In genomic region chr1:39183503-39184353, GRCh38 we compare ENCODE assay signal across 8 cellular contexts. TPM values are rescaled to one million over a fixed set of nuclear protein-coding genes. Genes with fewer than 3 reads are reported as not detected.
DNase-seq lines count a peak whose midpoint lies in the region; ATAC-seq and TF ChIP-seq lines count a peak whose summit lies in the region.

No MANE protein-coding gene starts in this region.

- H3K4me3 ChIP-seq in retinal pigment epithelial cell (ENCODE audit: low read length), result no peak overlapping the region

- ATAC-seq in activated T-cell treated with anti-CD3 and anti-CD28 coated beads, Interleukin-2, amount 50 U/mL, for 72 hours (replicated peaks in 1 of 2), result peak; percentile 85 to 86
- peak; percentile 89 for ATAC-seq in foreskin keratinocyte
- ATAC-seq in HG02840 (IDR thresholded peaks at IDR 0.05; ENCODE audit: low FRiP score, unreplicated experiment), result no peak
- ATAC-seq in HG03571 (IDR thresholded peaks at IDR 0.05; ENCODE audit: unreplicated experiment), result no peak

- H3K27me3 ChIP-seq in foreskin keratinocyte, result no peaks in the 10 kb centered on the region

- H3K27ac Mint-ChIP-seq in activated T-cell treated with anti-CD3 and anti-CD28 coated beads, Interleukin-2, amount 50 U/mL, for 72 hours, result peak overlapping the region; percentile 98

- DNase-seq in GM10266 (ENCODE audit: extremely low spot score) (no peak), HUDEP-2 (lab: John Stamatoyannopoulos, UW; ENCODE audit: unreplicated experiment in 76 of 76) (peak in 56 of 76 experiments; percentile 12 to 76 (median 43)), RPMI8226 (peak; percentile 80), foreskin keratinocyte (peak; percentile 100), retinal pigment epithelial cell (ENCODE audit: low read depth) (peak; percentile 90)
- DNase-seq in activated T-cell treated with anti-CD3 and anti-CD28 coated beads, Interleukin-2, amount 50 U/mL, for 72 hours, result peak; percentile 78 to 85

- H3K4me1 Mint-ChIP-seq in activated T-cell treated with anti-CD3 and anti-CD28 coated beads, Interleukin-2, amount 50 U/mL, for 72 hours (ENCODE audit: low read depth), result peaks cover 56% of the 10 kb centered on the region

- peak overlapping the region; percentile 97 for H3K27ac ChIP-seq in foreskin keratinocyte

- TF ChIP-seq CTCF in GM10266 (IDR thresholded peaks at IDR 0.05; ENCODE audit: control insufficient read depth, insufficient read depth, low read depth, missing control alignments), result peak; percentile 37
- peak; percentile 73 for TF ChIP-seq CTCF in foreskin keratinocyte (conservative IDR thresholded peaks at IDR 0.05)
- TF ChIP-seq CTCF in retinal pigment epithelial cell (conservative IDR thresholded peaks at IDR 0.05; ENCODE audit: low read depth, low read length), result peak; percentile 52

- H3K9me3 Mint-ChIP-seq in activated T-cell treated with anti-CD3 and anti-CD28 coated beads, Interleukin-2, amount 50 U/mL, for 72 hours, result no peaks in the 10 kb centered on the region

- H3K36me3 Mint-ChIP-seq in activated T-cell treated with anti-CD3 and anti-CD28 coated beads, Interleukin-2, amount 50 U/mL, for 72 hours (ENCODE audit: insufficient read depth in 2 of 2), result peaks cover 0 to 1% of the 10 kb centered on the region in 2 donors

- H3K27me3 Mint-ChIP-seq in activated T-cell treated with anti-CD3 and anti-CD28 coated beads, Interleukin-2, amount 50 U/mL, for 72 hours (ENCODE audit: low read depth), result no peaks in the 10 kb centered on the region

- H3K4me3 Mint-ChIP-seq in activated T-cell treated with anti-CD3 and anti-CD28 coated beads, Interleukin-2, amount 50 U/mL, for 72 hours, result peak overlapping the region; percentile 75 to 83

- H3K4me1 ChIP-seq in foreskin keratinocyte, result peaks cover 56% of the 10 kb centered on the region

RNA-seq across cellular contexts. Expression of gene MACF1, which starts 20.8 kb away (rescaled TPM):
- 100 to 1,000 TPM; 169 to 292 TPM for total RNA-seq in activated T-cell treated with anti-CD3 and anti-CD28 coated beads, Interleukin-2, amount 50 U/mL, for 72 hours
- total RNA-seq in foreskin keratinocyte, result 138 and 151 TPM in 2 replicates
- 37.4 and 38.0 TPM in 2 replicates for polyA plus RNA-seq in foreskin keratinocyte

Comparison
In these comparisons a context has a peak if more than half of its experiments do, and no peak if none do; other contexts are left out.
1. ATAC-seq: peak in activated T-cell treated with anti-CD3 and anti-CD28 coated beads, Interleukin-2, amount 50 U/mL, for 72 hours (2 of 2) and foreskin keratinocyte (single experiment); none in HG02840 (single experiment) and HG03571 (single experiment).
2. Peak in every context shown above with its lines, with median percentiles within 50 percentile points of each other: CTCF ChIP-seq.